Comparison of ENCODE assay signal across 17 cellular contexts in the genomic region with DNA sequence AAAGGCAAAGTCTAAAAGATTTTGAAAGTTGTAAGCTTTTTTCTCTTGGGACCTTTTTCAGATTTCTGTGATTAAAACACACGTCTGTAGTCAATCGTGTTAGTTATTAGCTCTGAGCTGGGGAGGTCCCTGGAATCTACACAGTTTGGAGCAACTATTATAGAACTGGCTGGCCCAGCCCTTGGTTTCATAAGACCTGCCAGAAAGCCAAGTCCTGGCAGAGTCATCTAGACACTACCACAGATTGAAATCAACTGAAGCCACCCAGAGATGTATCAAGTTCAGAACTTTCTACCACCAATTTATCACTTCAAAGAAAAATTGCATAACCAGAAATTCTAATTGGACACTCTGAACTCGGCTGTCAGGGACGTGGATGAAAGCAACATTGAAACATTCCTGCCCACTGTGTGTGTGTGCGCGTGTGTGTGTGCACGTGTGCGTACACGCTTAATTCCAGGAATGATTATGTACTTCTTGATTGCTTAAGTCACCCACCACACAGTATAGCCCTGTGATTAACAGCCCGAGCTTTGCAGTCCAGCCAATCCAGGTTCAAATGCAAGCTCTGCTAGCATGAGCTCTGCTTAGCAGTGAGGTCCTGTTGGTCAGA.
"Had no signal": no experiment of that assay in that cellular context is flagged by ENCODE, and none has a peak within 500 bp of the region (broad histone marks: within the 10 kb centered on the region; RNA-seq: fewer than 3 reads in every experiment).

No MANE protein-coding gene starts in this region.

- H3K4me2 ChIP-seq: smooth muscle cell had no signal

- H3K9me3 ChIP-seq: adrenal gland, right atrium auricular region, upper lobe of right lung had no signal

- H3K27ac ChIP-seq: adrenal gland, dorsolateral prefrontal cortex, right atrium auricular region, upper lobe of right lung, WERI-Rb-1 had no signal

- ATAC-seq: activated CD8-positive, alpha-beta memory T cell treated with anti-CD3 and anti-CD28 coated beads, Interleukin-2, amount 10 ng/mL, durations not matched to agents 7 days and 5 days; natural killer cell; stimulated activated naive CD8-positive, alpha-beta T cell treated with anti-CD3 and anti-CD28 coated beads, Interleukin-15, Interleukin-2, amounts not matched to agents 100 U/mL and 50 U/mL, for 24 hours; T-helper 17 cell; upper lobe of right lung had no signal

- FAIRE-seq: frontal cortex, islet of Langerhans had no signal

- H3K4me1 ChIP-seq: upper lobe of right lung had no signal

- DNase-seq: activated CD4-positive, alpha-beta T cell treated with anti-CD3 and anti-CD28 coated beads, Interleukin-2, amount 50 U/mL, for 48 hours; activated CD8-positive, alpha-beta memory T cell treated with anti-CD3 and anti-CD28 coated beads, Interleukin-2, amount 10 ng/mL, durations not matched to agents 7 days and 5 days; activated T-cell treated with anti-CD3 and anti-CD28 coated beads, Interleukin-2, amount 50 U/mL, for 1 hour; adrenal gland; dorsolateral prefrontal cortex; endodermal cell; mesendoderm; natural killer cell; posterior cingulate gyrus; stimulated activated naive CD8-positive, alpha-beta T cell treated with anti-CD3 and anti-CD28 coated beads, Interleukin-15, Interleukin-2, amounts not matched to agents 100 U/mL and 50 U/mL, for 24 hours; T-helper 17 cell; upper lobe of right lung; WERI-Rb-1 had no signal

- H3K27me3 ChIP-seq: adrenal gland, dorsolateral prefrontal cortex, right atrium auricular region, upper lobe of right lung had no signal

- H3K36me3 ChIP-seq: adrenal gland, right atrium auricular region, upper lobe of right lung, WERI-Rb-1 had no signal

- H3K4me3 ChIP-seq: adrenal gland, dorsolateral prefrontal cortex, right atrium auricular region, smooth muscle cell, upper lobe of right lung had no signal
